In the genomic region with DNA sequence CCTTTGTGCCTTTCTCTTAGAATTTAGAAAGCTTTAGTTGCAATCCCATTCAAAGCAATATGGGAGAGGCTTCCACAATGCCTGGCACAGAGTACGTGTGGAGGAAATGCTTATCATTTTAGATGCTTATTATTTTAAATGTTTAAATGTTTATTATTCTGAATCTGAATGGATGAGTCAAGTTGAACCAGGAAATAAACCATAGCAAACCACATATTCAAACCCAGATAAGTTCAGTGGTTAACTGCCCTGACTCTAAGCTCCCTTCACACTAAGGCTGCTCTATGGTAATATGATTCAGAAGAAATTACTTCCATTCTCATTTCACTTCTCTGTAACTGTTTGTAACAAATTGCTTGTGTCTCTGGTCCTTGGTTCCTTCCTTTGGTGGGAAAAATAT, we compare ENCODE assay signal across 13 cellular contexts. TPM values are rescaled to one million over a fixed set of nuclear protein-coding genes. Genes with fewer than 3 reads are reported as not detected.
A peak's percentile ranks its signal among the peaks of the same experiment; 100 is the strongest.
DNase-seq lines count a peak whose midpoint lies in the region; ATAC-seq and TF ChIP-seq lines count a peak whose summit lies in the region.
"Had no signal": no experiment of that assay in that cellular context is flagged by ENCODE, and none has a peak within 500 bp of the region (broad histone marks: within the 10 kb centered on the region; RNA-seq: fewer than 3 reads in every experiment).

No MANE protein-coding gene starts in this region.

- TF ChIP-seq CTCF in glutamatergic neuron (IDR thresholded peaks at IDR 0.05; ENCODE audit: partially characterized antibody, unreplicated experiment), result no peak

- H3K36me3 ChIP-seq in SJCRH30, result no peaks in the 10 kb centered on the region
- H3K36me3 ChIP-seq: left ventricle myocardium inferior had no signal

- POLR2A ChIA-PET in activated CD8-positive, alpha-beta T cell treated with anti-CD3 and anti-CD28 coated beads, Interleukin-2, amount 10 ng/mL, durations not matched to agents 7 days and 5 days (lab: Charles Lee), result no interaction called here

- DNase-seq in AG08396 (ENCODE audit: low spot score) (peak; percentile 39), glutamatergic neuron (no peak), SJCRH30 (no peak), C1 segment of cervical spinal cord (lab: John Stamatoyannopoulos, UW) (no peak), amniotic stem cell (lab: John Stamatoyannopoulos, UW) (no peak), hypothalamus (lab: John Stamatoyannopoulos, UW) (no peak)
- no peak for DNase-seq in activated CD8-positive, alpha-beta T cell treated with anti-CD3 and anti-CD28 coated beads, Interleukin-2, amount 10 ng/mL, durations not matched to agents 7 days and 5 days
- DNase-seq: endodermal cell, left ventricle myocardium inferior, NCI-H2107, retina had no signal

- peaks cover 9% of the 10 kb centered on the region for H3K27me3 Mint-ChIP-seq in activated CD8-positive, alpha-beta T cell treated with anti-CD3 and anti-CD28 coated beads, Interleukin-2, amount 10 ng/mL, durations not matched to agents 7 days and 5 days (ENCODE audit: low read depth)
- peaks cover 6% of the 10 kb centered on the region for H3K27me3 Mint-ChIP-seq in glutamatergic neuron (ENCODE audit: unreplicated experiment)

- H3K4me1 Mint-ChIP-seq in activated CD8-positive, alpha-beta T cell treated with anti-CD3 and anti-CD28 coated beads, Interleukin-2, amount 10 ng/mL, durations not matched to agents 7 days and 5 days (ENCODE audit: low read depth), result peaks cover 35% of the 10 kb centered on the region
- peaks cover 8% of the 10 kb centered on the region for H3K4me1 Mint-ChIP-seq in glutamatergic neuron (ENCODE audit: low read depth, unreplicated experiment)

- H3K4me1 ChIP-seq in SJCRH30, result 0 out of 2 replicates have a peak, but pooled peaks cover 2% of the 10 kb centered on the region

- CTCF ChIA-PET in activated CD8-positive, alpha-beta T cell treated with anti-CD3 and anti-CD28 coated beads, Interleukin-2, amount 10 ng/mL, durations not matched to agents 7 days and 5 days (lab: Charles Lee), result interaction anchor here (1.1 to 1.5 kb wide), 3 partner anchors 44 to 923 kb away, joined by 3 to 4 read pairs (median 3); no protein-coding TSS in a partner anchor

- H3K4me3 ChIP-seq in SJCRH30, result no peak overlapping the region
- H3K4me3 ChIP-seq: left ventricle myocardium inferior had no signal

- H3K9me3 ChIP-seq in SJCRH30 (replicated peaks), result no peaks in the 10 kb centered on the region
- H3K9me3 ChIP-seq: left ventricle myocardium inferior had no signal

- H3K27ac Mint-ChIP-seq in activated CD8-positive, alpha-beta T cell treated with anti-CD3 and anti-CD28 coated beads, Interleukin-2, amount 10 ng/mL, durations not matched to agents 7 days and 5 days, result no peak overlapping the region
- peak overlapping the region; percentile 17 for H3K27ac Mint-ChIP-seq in glutamatergic neuron (ENCODE audit: unreplicated experiment)
- H3K27ac Mint-ChIP-seq: activated T-helper 1 cell treated with anti-CD3 and anti-CD28 coated beads, Interleukin-12 subunit alpha, Interleukin-12 subunit beta, Interleukin-2, Interleukin-4 antibody, amounts not matched to agents 30 ng/mL and 10 ng/mL and 1 ng/mL, durations not matched to agents 14 hours and 24 hours and 36 hours; endodermal cell had no signal

- peak; percentile 35 for ATAC-seq in HG03442 (IDR thresholded peaks at IDR 0.05; ENCODE audit: unreplicated experiment)
- ATAC-seq in activated CD8-positive, alpha-beta T cell treated with anti-CD3 and anti-CD28 coated beads, Interleukin-2, amount 10 ng/mL, durations not matched to agents 7 days and 5 days, result peak; percentile 62

- H3K9me3 Mint-ChIP-seq in activated CD8-positive, alpha-beta T cell treated with anti-CD3 and anti-CD28 coated beads, Interleukin-2, amount 10 ng/mL, durations not matched to agents 7 days and 5 days (ENCODE audit: insufficient read depth), result no peaks in the 10 kb centered on the region
- H3K9me3 Mint-ChIP-seq in glutamatergic neuron (ENCODE audit: unreplicated experiment), result peaks cover 7% of the 10 kb centered on the region
- H3K9me3 Mint-ChIP-seq: activated T-helper 1 cell treated with anti-CD3 and anti-CD28 coated beads, Interleukin-12 subunit alpha, Interleukin-12 subunit beta, Interleukin-2, Interleukin-4 antibody, amounts not matched to agents 30 ng/mL and 10 ng/mL and 1 ng/mL, durations not matched to agents 14 hours and 24 hours and 36 hours; endodermal cell had no signal

- H3K4me3 Mint-ChIP-seq in activated CD8-positive, alpha-beta T cell treated with anti-CD3 and anti-CD28 coated beads, Interleukin-2, amount 10 ng/mL, durations not matched to agents 7 days and 5 days, result no peak overlapping the region
- no peak overlapping the region for H3K4me3 Mint-ChIP-seq in glutamatergic neuron (ENCODE audit: unreplicated experiment)
- H3K4me3 Mint-ChIP-seq: activated T-helper 1 cell treated with anti-CD3 and anti-CD28 coated beads, Interleukin-12 subunit alpha, Interleukin-12 subunit beta, Interleukin-2, Interleukin-4 antibody, amounts not matched to agents 30 ng/mL and 10 ng/mL and 1 ng/mL, durations not matched to agents 14 hours and 24 hours and 36 hours; endodermal cell had no signal

- H3K27ac ChIP-seq in SJCRH30, result no peak overlapping the region
- H3K27ac ChIP-seq: left ventricle myocardium inferior had no signal

- no peaks in the 10 kb centered on the region for H3K27me3 ChIP-seq in SJCRH30

- H3K36me3 Mint-ChIP-seq in activated CD8-positive, alpha-beta T cell treated with anti-CD3 and anti-CD28 coated beads, Interleukin-2, amount 10 ng/mL, durations not matched to agents 7 days and 5 days (ENCODE audit: low read depth), result no peaks in the 10 kb centered on the region
- H3K36me3 Mint-ChIP-seq in glutamatergic neuron (ENCODE audit: unreplicated experiment), result no peaks in the 10 kb centered on the region

RNA-seq across cellular contexts. Expression of a gene that starts 5.2 kb away (rescaled TPM):
- 10 to 100 TPM; 42.2 to 42.9 TPM for total RNA-seq in activated CD8-positive, alpha-beta T cell treated with anti-CD3 and anti-CD28 coated beads, Interleukin-2, amount 10 ng/mL, durations not matched to agents 7 days and 5 days
- total RNA-seq in glutamatergic neuron (ENCODE audit: unreplicated experiment), result 136 TPM
- 51.8 and 53.4 TPM in 2 replicates for total RNA-seq in SJCRH30 (2014; rRNA removed; shearing (Covaris generic))
